Comparison of ENCODE assay signal across 11 cellular contexts in the genomic region with DNA sequence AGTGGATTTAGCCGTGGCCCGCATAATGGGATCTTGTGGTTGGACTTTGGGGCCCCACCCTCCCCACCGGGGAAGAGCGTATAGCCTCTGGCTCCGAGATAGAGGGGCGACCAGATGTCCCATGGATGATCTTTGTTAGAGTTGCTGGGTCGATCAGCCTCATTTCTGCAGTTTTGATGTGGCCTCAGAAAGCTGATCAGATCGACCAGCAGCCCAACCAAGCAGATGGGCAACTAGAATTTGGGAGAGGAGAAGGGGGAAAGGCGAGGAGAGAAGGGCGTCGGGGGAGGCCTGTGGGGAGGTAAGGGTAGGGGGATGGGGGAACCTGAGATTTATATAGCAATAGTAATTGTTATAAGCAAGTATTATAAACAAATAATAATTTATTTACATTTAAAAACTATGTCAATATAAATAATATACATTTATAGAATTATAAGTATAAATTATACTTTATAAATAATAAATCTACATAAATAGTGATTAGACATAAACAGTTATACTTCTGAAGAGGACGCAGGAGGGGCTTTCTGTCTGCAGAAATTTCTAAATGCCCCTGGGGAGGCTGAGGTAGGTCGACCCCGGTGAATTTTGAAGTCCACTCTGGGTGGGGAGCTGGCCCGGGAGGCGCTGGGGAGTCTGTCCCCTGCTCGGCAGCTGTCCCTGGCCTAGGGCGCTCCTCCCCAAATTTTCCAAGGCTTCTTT.
DNase-seq lines count a peak whose midpoint lies in the region; ATAC-seq, FAIRE-seq and TF ChIP-seq lines count a peak whose summit lies in the region.
"Had no signal": no experiment of that assay in that cellular context is flagged by ENCODE, and none has a peak within 500 bp of the region (broad histone marks: within the 10 kb centered on the region; RNA-seq: fewer than 3 reads in every experiment).

No MANE protein-coding gene starts in this region.

- intact Hi-C loops in Caco-2 (cut with micrococcal nuclease; ENCODE audit: unreplicated experiment) (loop anchor here (1.0 to 5.0 kb wide), 3 partner anchors 35 to 232 kb away; no protein-coding TSS in a partner anchor), endothelial cell of umbilical vein (cut with micrococcal nuclease) (loop anchor here (1.0 to 5.0 kb wide), 4 partner anchors 135 to 712 kb away; a partner anchor contains a TSS)

- dilution Hi-C loops in endothelial cell of umbilical vein (cut with MboI; ENCODE audit: extremely low pct_ligation_motif_present, low sequenced_read_pairs), result no loop called here

- H3K79me2 ChIP-seq in Karpas-422 (ENCODE audit: low read length), result no peaks in the 10 kb centered on the region
- no peaks in the 10 kb centered on the region for H3K79me2 ChIP-seq in endothelial cell of umbilical vein (ENCODE audit: control insufficient read depth, insufficient read depth, low read length)
- no peaks in the 10 kb centered on the region for H3K79me2 ChIP-seq in parathyroid adenoma

- H3K27ac ChIP-seq in Karpas-422 (ENCODE audit: low read length), result no peak overlapping the region
- no peak overlapping the region for H3K27ac ChIP-seq in endothelial cell of umbilical vein (ENCODE audit: insufficient read depth, low read depth, low read length)
- H3K27ac ChIP-seq in parathyroid adenoma, result no peak overlapping the region

- no peak for TF ChIP-seq POLR2A in endothelial cell of umbilical vein (IDR thresholded peaks at IDR 0.05; ENCODE audit: low read depth, low read length)

- H3K4me1 Mint-ChIP-seq in Caco-2 (ENCODE audit: low read depth, unreplicated experiment), result peaks cover 7% of the 10 kb centered on the region

- no peaks in the 10 kb centered on the region for H3K9me2 ChIP-seq in Karpas-422 (replicated peaks; ENCODE audit: insufficient read depth, low read length)

- no peak overlapping the region for H3K27ac Mint-ChIP-seq in Caco-2 (ENCODE audit: unreplicated experiment)
- H3K27ac Mint-ChIP-seq: stimulated activated naive CD8-positive, alpha-beta T cell treated with anti-CD3 and anti-CD28 coated beads, Interleukin-15, Interleukin-2, amounts not matched to agents 100 ng/mL and 50 ng/mL, for 24 hours had no signal

- H2AFZ ChIP-seq in Karpas-422 (ENCODE audit: low read length) (no peak overlapping the region), endothelial cell of umbilical vein (ENCODE audit: low read depth, low read length) (peak overlapping the region; percentile 68), parathyroid adenoma (peak overlapping the region; percentile 45)

- TF ChIP-seq CTCF in Caco-2 (IDR thresholded peaks at IDR 0.05; ENCODE audit: insufficient read depth in 1 of 2, low read depth in 1 of 2, low read length in 1 of 2, severe bottlenecking in 1 of 2, unreplicated experiment in 1 of 2) (no peak), endothelial cell of umbilical vein (IDR thresholded peaks at IDR 0.05; ENCODE audit: extremely low read depth in 1 of 2, insufficient read depth in 1 of 2, low read depth in 1 of 2, low read length in 2 of 2) (no peak), parathyroid adenoma (IDR thresholded peaks at IDR 0.05) (no peak)

- POLR2A ChIA-PET in Caco-2 (lab: Charles Lee), result interaction anchor here (0.7 kb wide), 1 partner anchor 413 kb away, joined by 4 read pairs; no protein-coding TSS in a partner anchor
- POLR2A ChIA-PET in endothelial cell of umbilical vein (lab: Charles Lee), result no interaction called here

- H3K27me3 Mint-ChIP-seq in Caco-2 (ENCODE audit: insufficient read depth, unreplicated experiment), result peaks cover 17% of the 10 kb centered on the region

- H3K9ac ChIP-seq in Karpas-422 (ENCODE audit: low read length) (no peak overlapping the region), endothelial cell of umbilical vein (replicated peaks; ENCODE audit: extremely low read depth, insufficient read depth, low read length) (no peak overlapping the region), parathyroid adenoma (no peak overlapping the region)

- BruUV-seq in Caco-2 (replicated peaks; lab: Mats Ljungman, UMichigan), result no TSS peak
- BruUV-seq in endothelial cell of umbilical vein (replicated peaks; lab: Mats Ljungman, UMichigan), result no TSS peak

- no peaks in the 10 kb centered on the region for H3K9me3 Mint-ChIP-seq in Caco-2 (ENCODE audit: unreplicated experiment)
- H3K9me3 Mint-ChIP-seq: stimulated activated naive CD8-positive, alpha-beta T cell treated with anti-CD3 and anti-CD28 coated beads, Interleukin-15, Interleukin-2, amounts not matched to agents 100 ng/mL and 50 ng/mL, for 24 hours had no signal

- ATAC-seq in GM21526 (IDR thresholded peaks at IDR 0.05; ENCODE audit: low FRiP score, unreplicated experiment) (no peak), HG03520 (IDR thresholded peaks at IDR 0.05; ENCODE audit: unreplicated experiment) (no peak)

- no peaks in the 10 kb centered on the region for H3K9me3 ChIP-seq in Caco-2
- H3K9me3 ChIP-seq in Karpas-422 (ENCODE audit: low read length), result no peaks in the 10 kb centered on the region
- H3K9me3 ChIP-seq in endothelial cell of umbilical vein (replicated peaks; ENCODE audit: control insufficient read depth, insufficient read depth, low read length), result no peaks in the 10 kb centered on the region
- no peaks in the 10 kb centered on the region for H3K9me3 ChIP-seq in parathyroid adenoma (ENCODE audit: control insufficient read depth, low read length)
- H3K9me3 ChIP-seq: heart right ventricle had no signal

- peaks cover 7% of the 10 kb centered on the region for H3K36me3 Mint-ChIP-seq in Caco-2 (ENCODE audit: insufficient read depth, unreplicated experiment)

- H3K4me1 ChIP-seq in Caco-2 (no peaks in the 10 kb centered on the region), Karpas-422 (ENCODE audit: low read length) (peaks cover 15% of the 10 kb centered on the region), endothelial cell of umbilical vein (ENCODE audit: control insufficient read depth, extremely low read depth, insufficient read depth, low read length) (peaks cover 9% of the 10 kb centered on the region), parathyroid adenoma (peaks cover 2% of the 10 kb centered on the region)

- H3K4me2 ChIP-seq in Karpas-422 (ENCODE audit: low read depth, low read length, poor library complexity, severe bottlenecking), result peak overlapping the region; percentile 23
- H3K4me2 ChIP-seq in endothelial cell of umbilical vein (ENCODE audit: insufficient read depth, low read length), result peak overlapping the region; percentile 36
- peak overlapping the region; percentile 69 for H3K4me2 ChIP-seq in parathyroid adenoma (ENCODE audit: low read length)

- H3K4me3 ChIP-seq in Caco-2 (ENCODE audit: low read depth, low read length) (peak overlapping the region; percentile 10; the same call in 1 of the 2 replicates), Karpas-422 (ENCODE audit: low read length) (no peak overlapping the region), endothelial cell of umbilical vein (replicated peaks in 1 of 3; ENCODE audit: insufficient read depth in 1 of 3, low read depth in 1 of 3, low read length in 3 of 3) (no peak overlapping the region), parathyroid adenoma (ENCODE audit: low read depth, low read length) (peak overlapping the region; percentile 11)

- CTCF ChIA-PET in Caco-2 (lab: Charles Lee) (interaction anchor here (0.6 to 2.5 kb wide), 6 partner anchors 22 to 393 kb away, joined by 3 to 51 read pairs (median 4); no protein-coding TSS in a partner anchor), endothelial cell of umbilical vein (lab: Charles Lee) (interaction anchor here (0.7 to 5.7 kb wide), 38 partner anchors 12 to 710 kb away, joined by 3 to 316 read pairs (median 6); a partner anchor contains a TSS)

- H3K4me3 Mint-ChIP-seq in Caco-2 (ENCODE audit: unreplicated experiment), result peak overlapping the region; percentile 47

- H3K36me3 ChIP-seq in Caco-2 (ENCODE audit: control insufficient read depth, insufficient read depth, low read length) (no peaks in the 10 kb centered on the region), Karpas-422 (ENCODE audit: insufficient read depth, low read length) (no peaks in the 10 kb centered on the region), endothelial cell of umbilical vein (ENCODE audit: control insufficient read depth in 2 of 2, extremely low read depth in 1 of 2, insufficient read depth in 2 of 2, low read length in 2 of 2) (no peaks in the 10 kb centered on the region), parathyroid adenoma (ENCODE audit: control insufficient read depth, insufficient read depth, low read length) (no peaks in the 10 kb centered on the region)
- H3K36me3 ChIP-seq: heart right ventricle had no signal

- H4K20me1 ChIP-seq in Karpas-422 (ENCODE audit: insufficient read depth, low read depth, low read length) (no peaks in the 10 kb centered on the region), endothelial cell of umbilical vein (replicated peaks; ENCODE audit: control insufficient read depth, extremely low read depth, insufficient read depth, low read length) (no peaks in the 10 kb centered on the region)

- DNase-seq in Caco-2, result no peak
- no peak for DNase-seq in Karpas-422
- peak; percentile 5 for DNase-seq in endothelial cell of umbilical vein (ENCODE audit: low read depth, low spot score)
- DNase-seq in H4 (ENCODE audit: low spot score), result no peak
- DNase-seq in activated CD4-positive, CD25-positive, alpha-beta regulatory T cell treated with anti-CD3 and anti-CD28 coated beads, Interleukin-2, amount 50 U/mL, for 72 hours, result no peak

- H3K27me3 ChIP-seq in Caco-2 (replicated peaks; ENCODE audit: control insufficient read depth, insufficient read depth, low read length) (no peaks in the 10 kb centered on the region; the same call in 1 of the 2 replicates), Karpas-422 (ENCODE audit: low read length) (no peaks in the 10 kb centered on the region), endothelial cell of umbilical vein (ENCODE audit: control insufficient read depth in 2 of 2, insufficient read depth in 2 of 2, low read length in 2 of 2) (peaks cover 1 to 3% of the 10 kb centered on the region in 2 experiments), parathyroid adenoma (ENCODE audit: control insufficient read depth, insufficient read depth, low read length) (no peaks in the 10 kb centered on the region)

- no peaks in the 10 kb centered on the region for H3K9me1 ChIP-seq in endothelial cell of umbilical vein (replicated peaks; ENCODE audit: control insufficient read depth, extremely low read depth, insufficient read depth, low read length)

- FAIRE-seq in endothelial cell of umbilical vein (lab: Jason Lieb, UNC), result no peak
- FAIRE-seq: H54 had no signal

TF ChIP-seq in endothelial cell of umbilical vein, 7 proteins besides CTCF, POLR2A, EP300 and RAD21 (continues in another document):
- no peak for TF ChIP-seq JUN (IDR thresholded peaks at IDR 0.05; ENCODE audit: borderline replicate concordance, insufficient read depth, insufficient read length, low read depth)
- TF ChIP-seq, protein P1, sequence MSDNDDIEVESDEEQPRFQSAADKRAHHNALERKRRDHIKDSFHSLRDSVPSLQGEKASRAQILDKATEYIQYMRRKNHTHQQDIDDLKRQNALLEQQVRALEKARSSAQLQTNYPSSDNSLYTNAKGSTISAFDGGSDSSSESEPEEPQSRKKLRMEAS (IDR thresholded peaks at IDR 0.05; ENCODE audit: insufficient read depth, insufficient read length), result no peak
- TF ChIP-seq EZH2 (IDR thresholded peaks at IDR 0.05; ENCODE audit: borderline replicate concordance, low read depth, low read length, severe bottlenecking), result no peak
- no peak for TF ChIP-seq POLR2AphosphoS5 (IDR thresholded peaks at IDR 0.05; ENCODE audit: insufficient read depth, low read depth, low read length)
- no peak for TF ChIP-seq MYC (IDR thresholded peaks at IDR 0.05; ENCODE audit: low read depth, low read length)

Comparison
In these comparisons a context has a peak if more than half of its experiments do, and no peak if none do; other contexts are left out.
1. H3K4me3 ChIP-seq: peak in Caco-2 (single experiment) and parathyroid adenoma (single experiment); none in Karpas-422 (single experiment) and endothelial cell of umbilical vein (0 of 3).
2. Peak in every context shown above with its lines, with median percentiles within 50 percentile points of each other: H3K4me2 ChIP-seq.